Comparison of ENCODE assay signal across 12 cellular contexts in the genomic region with DNA sequence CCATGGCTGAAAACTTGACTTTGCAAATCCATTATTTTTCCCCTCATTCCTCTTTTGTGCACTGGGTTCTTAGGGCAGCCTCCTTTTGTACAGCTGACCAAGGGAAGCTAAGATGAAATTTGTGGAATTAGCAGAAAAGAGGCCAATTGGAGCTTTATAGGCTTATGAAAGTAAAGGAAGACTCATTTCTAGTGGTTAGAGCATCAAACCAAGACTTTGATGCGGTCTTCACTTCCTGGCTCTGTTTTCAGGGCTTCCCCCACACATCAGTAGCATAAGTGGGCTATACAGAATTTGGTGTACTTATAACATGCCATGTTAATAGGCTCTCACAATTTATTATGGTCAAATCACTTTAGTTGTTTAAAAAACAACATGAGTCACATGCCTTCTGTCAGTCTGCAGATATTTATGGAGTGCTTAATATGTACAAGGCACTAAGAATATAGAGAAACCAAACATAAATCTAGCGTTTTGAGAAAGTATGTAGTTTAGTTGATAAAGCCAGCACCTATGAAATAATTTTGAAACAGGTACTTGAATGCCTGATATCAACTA.
A peak's percentile ranks its signal among the peaks of the same experiment; 100 is the strongest.
DNase-seq lines count a peak whose midpoint lies in the region; ATAC-seq, FAIRE-seq and TF ChIP-seq lines count a peak whose summit lies in the region.
"Had no signal": no experiment of that assay in that cellular context is flagged by ENCODE, and none has a peak within 500 bp of the region (broad histone marks: within the 10 kb centered on the region; RNA-seq: fewer than 3 reads in every experiment).

No MANE protein-coding gene starts in this region.

- H3K4me3 ChIP-seq in DOHH2 (ENCODE audit: low read length) = peak overlapping the region; percentile 89
- H3K4me3 ChIP-seq: adrenal gland had no signal

- H3K27ac ChIP-seq in DOHH2 (ENCODE audit: low read depth, low read length) = no peak overlapping the region
- H3K27ac ChIP-seq: adrenal gland had no signal

- no peaks in the 10 kb centered on the region for H3K9me3 ChIP-seq in DOHH2 (ENCODE audit: control insufficient read depth, insufficient read depth, low read length)
- H3K9me3 ChIP-seq: adrenal gland had no signal

- peaks cover 10% of the 10 kb centered on the region; the same call in 1 of the 2 replicates for H3K36me3 ChIP-seq in DOHH2 (ENCODE audit: control insufficient read depth, low read length)
- H3K36me3 ChIP-seq: adrenal gland had no signal

- H3K4me1 ChIP-seq in DOHH2 (ENCODE audit: control insufficient read depth, low read length) = peaks cover 68% of the 10 kb centered on the region

- peak; percentile 17 for DNase-seq in SW480 (ENCODE audit: low spot score)
- DNase-seq in stimulated activated CD4-positive, alpha-beta T cell treated with anti-CD3 and anti-CD28 coated beads, Interleukin-2, amount 100 ng/mL, for 48 hours = no peak
- no peak for DNase-seq in HTR-8/SVneo (ENCODE audit: insufficient read length, low spot score)
- no peak for DNase-seq in COLO668 (lab: John Stamatoyannopoulos, UW; ENCODE audit: unreplicated experiment)
- no peak for DNase-seq in activated CD8-positive, alpha-beta memory T cell treated with anti-CD3 and anti-CD28 coated beads, Interleukin-2, amount 50 U/mL, for 4 hours
- DNase-seq: adrenal gland, DMS 273 treated with DMSO at 0.1 percent for 48 hours, NCI-H2029 treated with DMSO at 0.1 percent for 48 hours had no signal

- no peak for FAIRE-seq in HTR-8/SVneo (lab: Jason Lieb, UNC)

- no peaks in the 10 kb centered on the region for H3K27me3 ChIP-seq in DOHH2 (ENCODE audit: control insufficient read depth, low read length)
- H3K27me3 ChIP-seq: adrenal gland had no signal

- ATAC-seq in GM19023 (IDR thresholded peaks at IDR 0.05; ENCODE audit: unreplicated experiment) = peak; percentile 62
- peak; percentile 87 for ATAC-seq in HG02852 (IDR thresholded peaks at IDR 0.05; ENCODE audit: unreplicated experiment)
- ATAC-seq: sciatic nerve had no signal

- TF ChIP-seq CTCF in DOHH2 (IDR thresholded peaks at IDR 0.05; ENCODE audit: low read depth, low read length, poor library complexity, severe bottlenecking) = no peak

- no peaks in the 10 kb centered on the region for H3K9me2 ChIP-seq in DOHH2 (replicated peaks; ENCODE audit: control insufficient read depth, low read length)

- H3K4me2 ChIP-seq in DOHH2 (ENCODE audit: low read length) = peak overlapping the region; percentile 68

- peaks cover 75% of the 10 kb centered on the region for H4K20me1 ChIP-seq in DOHH2 (ENCODE audit: control insufficient read depth, insufficient read depth, low read depth, low read length)

- peaks cover 14% of the 10 kb centered on the region; the same call in 1 of the 2 replicates for H3F3A ChIP-seq in DOHH2 (ENCODE audit: control insufficient read depth, insufficient read depth)

- H3K79me2 ChIP-seq in DOHH2 (ENCODE audit: control insufficient read depth, low read length) = peaks cover 100% of the 10 kb centered on the region
